Comparison of ENCODE assay signal across 9 cellular contexts in genomic region chr10:31961264-31961663, GRCh38. TPM values are rescaled to one million over a fixed set of nuclear protein-coding genes. Genes with fewer than 3 reads are reported as not detected.
A peak's percentile ranks its signal among the peaks of the same experiment; 100 is the strongest.
DNase-seq lines count a peak whose midpoint lies in the region; ATAC-seq and TF ChIP-seq lines count a peak whose summit lies in the region.
"Had no signal": no experiment of that assay in that cellular context is flagged by ENCODE, and none has a peak within 500 bp of the region (broad histone marks: within the 10 kb centered on the region; RNA-seq: fewer than 3 reads in every experiment).

No MANE protein-coding gene starts in this region.

- H3K27ac Mint-ChIP-seq in activated T-helper 2 cell treated with anti-CD3 and anti-CD28 coated beads, Interferon-gamma antibody, Interleukin-2, Interleukin-4, amounts not matched to agents 10 μg/mL and 5 μg/mL and 100 μg/mL, durations not matched to agents 14 hours and 24 hours and 36 hours = no peak overlapping the region
- H3K27ac Mint-ChIP-seq: activated naive CD4-positive, alpha-beta T cell treated with anti-CD3 and anti-CD28 coated beads, Interleukin-2, amount 50 U/mL, for 24 hours had no signal

- H3K4me1 Mint-ChIP-seq in activated T-helper 2 cell treated with anti-CD3 and anti-CD28 coated beads, Interferon-gamma antibody, Interleukin-2, Interleukin-4, amounts not matched to agents 10 μg/mL and 5 μg/mL and 100 μg/mL, durations not matched to agents 14 hours and 24 hours and 36 hours (ENCODE audit: low read depth) = peaks cover 18% of the 10 kb centered on the region

- TF ChIP-seq RAD21 in Ishikawa (IDR thresholded peaks at IDR 0.05; ENCODE audit: low read depth) = no peak

- no peaks in the 10 kb centered on the region for H3K9me3 Mint-ChIP-seq in activated T-helper 2 cell treated with anti-CD3 and anti-CD28 coated beads, Interferon-gamma antibody, Interleukin-2, Interleukin-4, amounts not matched to agents 10 μg/mL and 5 μg/mL and 100 μg/mL, durations not matched to agents 14 hours and 24 hours and 36 hours

- DNase-seq in Daoy (ENCODE audit: low read depth) (peak; percentile 31), OCI-M1 (lab: John Stamatoyannopoulos, UW) (peak; percentile 64), left lung (no peak), right atrium auricular region (ENCODE audit: low spot score) (no peak), LoVo (ENCODE audit: low spot score) (no peak)
- no peak for DNase-seq in activated T-helper 2 cell treated with anti-CD3 and anti-CD28 coated beads, Interferon-gamma antibody, Interleukin-2, Interleukin-4, amounts not matched to agents 10 μg/mL and 5 μg/mL and 100 μg/mL, durations not matched to agents 14 hours and 24 hours and 36 hours (ENCODE audit: low spot score)

- H3K27me3 ChIP-seq in left lung (no peaks in the 10 kb centered on the region), right atrium auricular region (no peaks in the 10 kb centered on the region)

- no peaks in the 10 kb centered on the region for H3K36me3 Mint-ChIP-seq in activated T-helper 2 cell treated with anti-CD3 and anti-CD28 coated beads, Interferon-gamma antibody, Interleukin-2, Interleukin-4, amounts not matched to agents 10 μg/mL and 5 μg/mL and 100 μg/mL, durations not matched to agents 14 hours and 24 hours and 36 hours (ENCODE audit: low read depth)

- TF ChIP-seq CTCF in left lung (IDR thresholded peaks at IDR 0.05) (no peak), right atrium auricular region (IDR thresholded peaks at IDR 0.05) (no peak)

- H3K4me3 Mint-ChIP-seq in activated T-helper 2 cell treated with anti-CD3 and anti-CD28 coated beads, Interferon-gamma antibody, Interleukin-2, Interleukin-4, amounts not matched to agents 10 μg/mL and 5 μg/mL and 100 μg/mL, durations not matched to agents 14 hours and 24 hours and 36 hours (ENCODE audit: low read depth) = no peak overlapping the region

- H3K27ac ChIP-seq in left lung (peak overlapping the region; percentile 41 to 46), right atrium auricular region (no peak overlapping the region)

- H3K4me1 ChIP-seq in left lung = peaks cover 4 to 66% of the 10 kb centered on the region in 2 donors
- peaks cover 0 to 6% of the 10 kb centered on the region in 2 donors for H3K4me1 ChIP-seq in right atrium auricular region

- TF ChIP-seq EP300 in Ishikawa (IDR thresholded peaks at IDR 0.05; ENCODE audit: borderline replicate concordance) = no peak

- H3K9me3 ChIP-seq in left lung = no peaks in the 10 kb centered on the region
- H3K9me3 ChIP-seq in right atrium auricular region = no peaks in the 10 kb centered on the region

- ATAC-seq in left lung (no peak), HG02981 (IDR thresholded peaks at IDR 0.05; ENCODE audit: unreplicated experiment) (no peak)

- H3K36me3 ChIP-seq in left lung (no peaks in the 10 kb centered on the region), right atrium auricular region (no peaks in the 10 kb centered on the region)

- H3K4me3 ChIP-seq in left lung = no peak overlapping the region
- H3K4me3 ChIP-seq in right atrium auricular region = no peak overlapping the region

- H3K27me3 Mint-ChIP-seq in activated T-helper 2 cell treated with anti-CD3 and anti-CD28 coated beads, Interferon-gamma antibody, Interleukin-2, Interleukin-4, amounts not matched to agents 10 μg/mL and 5 μg/mL and 100 μg/mL, durations not matched to agents 14 hours and 24 hours and 36 hours (ENCODE audit: low read depth) = peaks cover 3% of the 10 kb centered on the region
- H3K27me3 Mint-ChIP-seq: activated naive CD4-positive, alpha-beta T cell treated with anti-CD3 and anti-CD28 coated beads, Interleukin-2, amount 50 U/mL, for 24 hours had no signal

- intact Hi-C loops in left lung (cut with DNase I) = no loop called here
- intact Hi-C loops in activated T-helper 2 cell treated with anti-CD3 and anti-CD28 coated beads, Interferon-gamma antibody, Interleukin-2, Interleukin-4, amounts not matched to agents 10 μg/mL and 5 μg/mL and 100 μg/mL, durations not matched to agents 14 hours and 24 hours and 36 hours (cut with micrococcal nuclease) = no loop called here

TF ChIP-seq in Ishikawa, 13 proteins besides CTCF, POLR2A, EP300 and RAD21:
- TF ChIP-seq FOXM1 (IDR thresholded peaks at IDR 0.05; ENCODE audit: borderline replicate concordance, low read depth) (no peak), NFIC (IDR thresholded peaks at IDR 0.05) (0 out of 2 replicates have a peak, but pooled peaks have one; percentile 37)
TF ChIP-seq in Ishikawa: peak in this region for 1.

RNA-seq across cellular contexts. Expression of gene ARHGAP12, which starts 32.6 kb away (rescaled TPM):
- total RNA-seq in Daoy (2014; rRNA removed; shearing (Covaris generic)) = 16.9 and 20.7 TPM in 2 replicates
- total RNA-seq in left lung (10 to 100 TPM; 25.5 TPM), right atrium auricular region (10 to 100 TPM; 20.8 to 24.1 TPM)
- 2.7 and 3.5 TPM in 2 replicates for total RNA-seq in activated T-helper 2 cell treated with anti-CD3 and anti-CD28 coated beads, Interferon-gamma antibody, Interleukin-2, Interleukin-4, amounts not matched to agents 10 μg/mL and 5 μg/mL and 100 μg/mL, durations not matched to agents 14 hours and 24 hours and 36 hours

Comparison
In these comparisons a context has a peak if more than half of its experiments do, and no peak if none do; other contexts are left out.
1. DNase-seq: peak in Daoy (single experiment) and OCI-M1 (single experiment); none in left lung (0 of 2), right atrium auricular region (single experiment), LoVo (single experiment) and activated T-helper 2 cell treated with anti-CD3 and anti-CD28 coated beads, Interferon-gamma antibody, Interleukin-2, Interleukin-4, amounts not matched to agents 10 μg/mL and 5 μg/mL and 100 μg/mL, durations not matched to agents 14 hours and 24 hours and 36 hours (single experiment).
2. H3K27ac ChIP-seq: peak in left lung (2 of 2); none in right atrium auricular region (0 of 2).